Comparison of ENCODE assay signal across 21 cellular contexts in the genomic region with DNA sequence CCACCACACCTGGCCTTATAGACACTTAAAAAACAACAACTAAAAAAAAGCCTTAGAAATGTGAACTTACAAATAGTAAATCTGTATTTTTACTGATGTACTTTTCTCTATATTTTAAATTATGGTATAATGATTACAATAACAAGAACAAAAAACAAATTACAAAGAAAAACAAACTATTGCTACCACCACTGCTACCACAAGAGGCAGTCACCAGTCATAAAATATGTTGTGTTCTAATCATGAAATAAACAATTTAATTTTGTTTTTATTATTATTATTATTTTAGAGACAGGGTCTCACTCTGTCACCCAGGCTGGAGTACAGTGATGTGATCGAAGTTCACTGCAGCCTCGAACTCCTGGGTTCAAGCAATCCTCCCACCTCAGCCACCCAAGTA.
DNase-seq lines count a peak whose midpoint lies in the region; TF ChIP-seq lines count a peak whose summit lies in the region.
"Had no signal": no experiment of that assay in that cellular context is flagged by ENCODE, and none has a peak within 500 bp of the region (broad histone marks: within the 10 kb centered on the region; RNA-seq: fewer than 3 reads in every experiment).

No MANE protein-coding gene starts in this region.

- H3K9me3 ChIP-seq in A673 (ENCODE audit: low read depth, low read length, poor library complexity, severe bottlenecking) (no peaks in the 10 kb centered on the region), PC-9 (ENCODE audit: insufficient read depth, low read depth) (no peaks in the 10 kb centered on the region)
- H3K9me3 ChIP-seq: A549; BLaER1 treated with 17β-estradiol and CSF1 and Interleukin-3, amounts not matched to agents 10 nM and 100 nM had no signal

- H2AFZ ChIP-seq in PC-9, result no peak overlapping the region
- H2AFZ ChIP-seq: GM23248 had no signal

- H3K4me2 ChIP-seq in PC-9, result no peak overlapping the region
- H3K4me2 ChIP-seq: A549; BLaER1 treated with 17β-estradiol and CSF1 and Interleukin-3, amounts not matched to agents 10 nM and 100 nM had no signal

- H3K27ac ChIP-seq in A673 (ENCODE audit: low read depth, low read length, poor library complexity, severe bottlenecking), result no peak overlapping the region
- H3K27ac ChIP-seq in PC-9, result no peak overlapping the region
- H3K27ac ChIP-seq: A549; BLaER1 treated with 17β-estradiol and CSF1 and Interleukin-3, amounts not matched to agents 10 nM and 100 nM; GM23248 had no signal

- no peaks in the 10 kb centered on the region for H3K27me3 Mint-ChIP-seq in neural crest cell (ENCODE audit: low read depth)
- H3K27me3 Mint-ChIP-seq: CD8-positive, alpha-beta memory T cell had no signal

- peaks cover 3% of the 10 kb centered on the region; the same call in 1 of the 2 replicates for H3K9me2 ChIP-seq in PC-9 (ENCODE audit: insufficient read depth)

- H3K36me3 Mint-ChIP-seq in neural crest cell (ENCODE audit: low read depth), result peaks cover 12% of the 10 kb centered on the region
- H3K36me3 Mint-ChIP-seq: CD8-positive, alpha-beta memory T cell had no signal

- H3K36me3 ChIP-seq in A673 (ENCODE audit: insufficient read depth, low read length, poor library complexity, severe bottlenecking) (peaks cover 15% of the 10 kb centered on the region), PC-9 (ENCODE audit: low read depth) (no peaks in the 10 kb centered on the region)

- BruUV-seq in A673 (replicated peaks; lab: Mats Ljungman, UMichigan) (no TSS peak), PC-9 (replicated peaks; lab: Mats Ljungman, UMichigan) (no TSS peak)

- POLR2A ChIA-PET in A673 (lab: Charles Lee; ENCODE audit: low non-redundant PET) (no interaction called here), PC-9 (lab: Charles Lee; ENCODE audit: unreplicated experiment) (no interaction called here)

- no peak for DNase-seq in A673 (ENCODE audit: low spot score)
- no peak for DNase-seq in PC-9
- DNase-seq in epithelial cell of esophagus (ENCODE audit: low read depth), result no peak
- DNase-seq in neural crest cell (ENCODE audit: low read depth, low spot score), result no peak
- DNase-seq in amygdala (lab: John Stamatoyannopoulos, UW), result no peak
- DNase-seq in GM13977 (ENCODE audit: low spot score), result no peak
- no peak for DNase-seq in NCI-H2227 (lab: John Stamatoyannopoulos, UW; ENCODE audit: unreplicated experiment)
- DNase-seq: CD8-positive, alpha-beta memory T cell; DMS53; EL; GM23248; HCEC 1CT; NCI-H1092 treated with DMSO at 0.1 percent for 48 hours; NCI-H146; NCI-H2029 treated with DMSO at 0.1 percent for 48 hours; NCI-H2171; NK-92 treated with Interleukin-12 subunit alpha and Interleukin-12 subunit beta, amount 100 ng/mL, for 24 hours; Right ventricle myocardium superior had no signal

- TF ChIP-seq CTCF in A673 (conservative IDR thresholded peaks at IDR 0.05; ENCODE audit: low read depth, low read length) (peak; percentile 27; the same call in 1 of the 2 replicates), PC-9 (conservative IDR thresholded peaks at IDR 0.05) (peak; percentile 37; the same call in 1 of the 2 replicates), epithelial cell of esophagus (IDR thresholded peaks at IDR 0.05; ENCODE audit: insufficient read depth, low read depth, low read length, missing control alignments) (peak; percentile 1), neural crest cell (conservative IDR thresholded peaks at IDR 0.05) (peak; percentile 29), GM13977 (IDR thresholded peaks at IDR 0.05; ENCODE audit: extremely low read depth, insufficient read depth, missing control alignments) (no peak)

- peaks cover 3% of the 10 kb centered on the region for H3K4me1 Mint-ChIP-seq in neural crest cell

- H3K4me1 ChIP-seq in A673 (ENCODE audit: insufficient read depth, low read length, poor library complexity, severe bottlenecking), result peaks cover 40% of the 10 kb centered on the region
- H3K4me1 ChIP-seq in PC-9 (replicated peaks; ENCODE audit: insufficient read depth), result no peaks in the 10 kb centered on the region
- H3K4me1 ChIP-seq: A549; BLaER1 treated with 17β-estradiol and CSF1 and Interleukin-3, amounts not matched to agents 10 nM and 100 nM had no signal

- CTCF ChIA-PET in A673 (lab: Charles Lee), result no interaction called here
- CTCF ChIA-PET in PC-9 (lab: Charles Lee), result no interaction called here

- no peaks in the 10 kb centered on the region for H3K9me3 Mint-ChIP-seq in neural crest cell
- H3K9me3 Mint-ChIP-seq: CD8-positive, alpha-beta memory T cell had no signal

- no peaks in the 10 kb centered on the region for H3K27me3 ChIP-seq in A673 (replicated peaks; ENCODE audit: insufficient read depth, low read depth, low read length, poor library complexity)
- no peaks in the 10 kb centered on the region for H3K27me3 ChIP-seq in PC-9 (ENCODE audit: insufficient read depth, low read depth)
- H3K27me3 ChIP-seq: BLaER1 treated with 17β-estradiol and CSF1 and Interleukin-3, amounts not matched to agents 10 nM and 100 nM had no signal

- no peak overlapping the region for H3K4me3 Mint-ChIP-seq in neural crest cell
- H3K4me3 Mint-ChIP-seq: CD8-positive, alpha-beta memory T cell had no signal

- H3K79me2 ChIP-seq in PC-9 (ENCODE audit: low read depth), result no peaks in the 10 kb centered on the region

- no peak overlapping the region for H3K4me3 ChIP-seq in A673 (ENCODE audit: low read depth, low read length, poor library complexity, severe bottlenecking)
- H3K4me3 ChIP-seq in PC-9, result no peak overlapping the region
- no peak overlapping the region for H3K4me3 ChIP-seq in epithelial cell of esophagus (ENCODE audit: low read length)
- H3K4me3 ChIP-seq: A549; BLaER1 treated with 17β-estradiol and CSF1 and Interleukin-3, amounts not matched to agents 10 nM and 100 nM; GM23248; K562 had no signal

- H3F3A ChIP-seq in PC-9 (ENCODE audit: insufficient read depth, low read depth), result no peaks in the 10 kb centered on the region

- no peak overlapping the region for H3K27ac Mint-ChIP-seq in neural crest cell (ENCODE audit: unreplicated experiment)

- intact Hi-C loops in A673 (cut with micrococcal nuclease; ENCODE audit: unreplicated experiment), result loop anchor here (5.0 kb wide), 1 partner anchor 129 kb away; no protein-coding TSS in a partner anchor
- intact Hi-C loops in PC-9 (cut with micrococcal nuclease; ENCODE audit: unreplicated experiment), result no loop called here

- in situ Hi-C loops in GM13977 (cut with MboI; ENCODE audit: low pct_unique_long_range_greater_than_20kb, low sequenced_read_pairs, unreplicated experiment), result no loop called here

- H4K20me1 ChIP-seq in PC-9 (ENCODE audit: insufficient read depth), result no peaks in the 10 kb centered on the region
- H4K20me1 ChIP-seq: BLaER1 treated with 17β-estradiol and CSF1 and Interleukin-3, amounts not matched to agents 10 nM and 100 nM had no signal
